Comparison of ENCODE assay signal across 8 cellular contexts in genomic region chr12:30622509-30622908, GRCh38.
DNase-seq lines count a peak whose midpoint lies in the region; ATAC-seq and TF ChIP-seq lines count a peak whose summit lies in the region.

No MANE protein-coding gene starts in this region.

- H3K36me3 ChIP-seq in ovary, result no peaks in the 10 kb centered on the region

- intact Hi-C loops in ovary (cut with DNase I), result no loop called here

- H3K9me3 Mint-ChIP-seq in T-helper 2 cell treated with Interferon-gamma antibody and Interleukin-4, amounts not matched to agents 5 μg/mL and 100 μg/mL, for 36 hours, result no peaks in the 10 kb centered on the region

- H3K4me3 ChIP-seq in GM12865 (ENCODE audit: low read depth, low read length), result no peak overlapping the region
- no peak overlapping the region for H3K4me3 ChIP-seq in fibroblast of mammary gland (ENCODE audit: control insufficient read depth, low read depth, low read length)
- H3K4me3 ChIP-seq in ovary, result no peak overlapping the region

- no peak overlapping the region for H3K4me3 Mint-ChIP-seq in T-helper 2 cell treated with Interferon-gamma antibody and Interleukin-4, amounts not matched to agents 5 μg/mL and 100 μg/mL, for 36 hours

- H3K27me3 ChIP-seq in ovary, result no peaks in the 10 kb centered on the region

- H3K27ac ChIP-seq in ovary, result no peak overlapping the region

- no peak for TF ChIP-seq CTCF in GM12865 (IDR thresholded peaks at IDR 0.05; ENCODE audit: insufficient read depth, low read depth, low read length, missing control alignments)
- TF ChIP-seq CTCF in fibroblast of mammary gland (conservative IDR thresholded peaks at IDR 0.05; ENCODE audit: control insufficient read depth, insufficient read depth, low read depth, low read length), result no peak
- TF ChIP-seq CTCF in ovary (IDR thresholded peaks at IDR 0.05), result no peak

- no peaks in the 10 kb centered on the region for H3K27me3 Mint-ChIP-seq in T-helper 2 cell treated with Interferon-gamma antibody and Interleukin-4, amounts not matched to agents 5 μg/mL and 100 μg/mL, for 36 hours (ENCODE audit: low read depth)

- peak; percentile 39 for DNase-seq in GM12865 (ENCODE audit: low read depth)
- peak; percentile 80 for DNase-seq in fibroblast of mammary gland (ENCODE audit: low read depth)
- DNase-seq in stimulated activated CD4-positive, alpha-beta T cell treated with anti-CD3 and anti-CD28 coated beads, Interleukin-4, amount 100 ng/mL, for 4 hours, result no peak
- DNase-seq in T-helper 2 cell treated with Interferon-gamma antibody and Interleukin-4, amounts not matched to agents 5 μg/mL and 100 μg/mL, for 36 hours (ENCODE audit: low spot score), result no peak
- DNase-seq in occipital lobe (lab: John Stamatoyannopoulos, UW), result no peak
- no peak for DNase-seq in ovary

- H3K27ac Mint-ChIP-seq in T-helper 2 cell treated with Interferon-gamma antibody and Interleukin-4, amounts not matched to agents 5 μg/mL and 100 μg/mL, for 36 hours, result no peak overlapping the region

- no peaks in the 10 kb centered on the region for H3K36me3 Mint-ChIP-seq in T-helper 2 cell treated with Interferon-gamma antibody and Interleukin-4, amounts not matched to agents 5 μg/mL and 100 μg/mL, for 36 hours (ENCODE audit: low read depth)

- TF ChIP-seq POLR2A in ovary (IDR thresholded peaks at IDR 0.05), result no peak

- no peaks in the 10 kb centered on the region for H3K9me3 ChIP-seq in ovary

- no peaks in the 10 kb centered on the region for H3K4me1 ChIP-seq in ovary (ENCODE audit: insufficient read depth)

- ATAC-seq in GM21526 (IDR thresholded peaks at IDR 0.05; ENCODE audit: low FRiP score, unreplicated experiment), result peak; percentile 81
- peak; percentile 75 for ATAC-seq in HG03460 (IDR thresholded peaks at IDR 0.05; ENCODE audit: unreplicated experiment)

- H3K4me1 Mint-ChIP-seq in T-helper 2 cell treated with Interferon-gamma antibody and Interleukin-4, amounts not matched to agents 5 μg/mL and 100 μg/mL, for 36 hours (ENCODE audit: low read depth), result peaks cover 3% of the 10 kb centered on the region

- 56 to 71% (median 64%) methylated on average over 1 of the region's 1 CpG for WGBS in ovary, 3 donors

- TF ChIP-seq EP300 in ovary (IDR thresholded peaks at IDR 0.05), result no peak

Comparison
In these comparisons a context has a peak if more than half of its experiments do, and no peak if none do; other contexts are left out.
1. DNase-seq: peak in GM12865 (single experiment) and fibroblast of mammary gland (single experiment); none in stimulated activated CD4-positive, alpha-beta T cell treated with anti-CD3 and anti-CD28 coated beads, Interleukin-4, amount 100 ng/mL, for 4 hours (0 of 2), T-helper 2 cell treated with Interferon-gamma antibody and Interleukin-4, amounts not matched to agents 5 μg/mL and 100 μg/mL, for 36 hours (single experiment), occipital lobe (single experiment) and ovary (0 of 5).